10 cellular contexts compared by ENCODE assay signal in the genomic region with DNA sequence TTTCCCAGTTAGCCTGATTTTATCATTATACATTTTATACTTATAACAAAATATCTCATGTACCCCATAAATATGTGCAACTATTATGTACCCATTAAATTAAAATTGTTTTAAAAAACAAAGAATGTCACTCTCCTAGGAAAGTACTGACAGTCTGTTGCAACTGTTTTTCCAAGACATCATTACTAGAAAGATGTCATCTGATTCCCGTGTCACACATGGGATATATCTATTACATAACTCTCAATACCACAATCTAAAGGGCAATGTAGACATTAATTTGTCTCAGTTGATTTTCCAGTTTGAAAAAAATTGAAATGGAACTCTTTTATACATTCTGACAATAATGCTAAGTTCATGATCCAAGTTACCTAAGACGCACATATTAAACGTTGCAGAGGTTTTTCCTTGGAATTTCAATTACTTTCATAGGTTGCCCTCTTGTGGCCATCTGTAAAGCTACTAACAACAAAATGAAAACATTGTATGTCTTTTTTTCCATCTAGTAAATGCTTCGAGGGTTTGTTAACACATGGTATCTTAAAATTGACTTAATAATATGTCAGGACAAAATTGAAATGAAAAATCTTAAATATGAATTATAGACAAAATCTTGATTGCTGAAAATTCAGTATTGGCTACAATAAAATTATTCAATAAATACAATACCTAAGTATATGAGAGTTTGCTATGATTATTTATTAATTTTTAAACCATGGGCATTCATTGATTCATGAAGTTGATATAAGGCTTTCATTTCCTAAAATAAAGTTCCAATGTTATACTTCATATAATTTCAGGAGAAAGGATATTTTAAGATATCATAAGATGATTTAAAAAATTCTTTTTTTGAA.
DNase-seq lines count a peak whose midpoint lies in the region; ATAC-seq, FAIRE-seq and TF ChIP-seq lines count a peak whose summit lies in the region.
"Had no signal": no experiment of that assay in that cellular context is flagged by ENCODE, and none has a peak within 500 bp of the region (broad histone marks: within the 10 kb centered on the region; RNA-seq: fewer than 3 reads in every experiment).

No MANE protein-coding gene starts in this region.

- H3K36me3 ChIP-seq in GM23338 (ENCODE audit: insufficient read depth), result no peaks in the 10 kb centered on the region
- H3K36me3 ChIP-seq in bronchial epithelial cell (ENCODE audit: control insufficient read depth, insufficient read depth, low read length), result no peaks in the 10 kb centered on the region
- no peaks in the 10 kb centered on the region for H3K36me3 ChIP-seq in mesenchymal stem cell (ENCODE audit: control insufficient read depth in 1 of 2, insufficient read depth in 2 of 2, low read depth in 1 of 2, low read length in 2 of 2)
- H3K36me3 ChIP-seq in spleen, result no peaks in the 10 kb centered on the region

- no peak overlapping the region for H3K27ac ChIP-seq in A549
- no peak overlapping the region for H3K27ac ChIP-seq in GM23338 (ENCODE audit: low read depth)
- no peak overlapping the region for H3K27ac ChIP-seq in mesenchymal stem cell (ENCODE audit: low read length, poor library complexity, severe bottlenecking)
- no peak overlapping the region for H3K27ac ChIP-seq in spleen

- intact Hi-C loops in spleen (cut with DNase I; ENCODE audit: low total_unique reads), result no loop called here

- H4K8ac ChIP-seq in mesenchymal stem cell (ENCODE audit: low read length), result no peak overlapping the region

- TF ChIP-seq CTCF in A549 (IDR thresholded peaks at IDR 0.05), result peak; percentile 70
- peak; percentile 67 to 86 for TF ChIP-seq CTCF in GM23338 (conservative IDR thresholded peaks at IDR 0.05; ENCODE audit: low read depth in 2 of 2)
- TF ChIP-seq CTCF in bronchial epithelial cell (IDR thresholded peaks at IDR 0.05; ENCODE audit: insufficient read depth, low read length, severe bottlenecking), result peak; percentile 47
- peak in 4 of 11 experiments; percentile 16 to 24 (median 22) for TF ChIP-seq CTCF in spleen (IDR thresholded peaks at IDR 0.05 in 8 of 11, conservative IDR thresholded peaks at IDR 0.05 in 3 of 11)

- H3K9ac ChIP-seq in mesenchymal stem cell (ENCODE audit: low read length), result peak overlapping the region; percentile 20

- no peak overlapping the region for H2BK120ac ChIP-seq in mesenchymal stem cell (ENCODE audit: low read depth, low read length)

- TF ChIP-seq EP300 in A549 (IDR thresholded peaks at IDR 0.05), result no peak

- CTCF ChIA-PET in A549 (lab: Yijun Ruan, JAX), result interaction anchor here (0.9 to 1.7 kb wide), 3 partner anchors 16 to 176 kb away, joined by 4 to 11 read pairs (median 5); no protein-coding TSS in a partner anchor

- no peaks in the 10 kb centered on the region for H3K27me3 Mint-ChIP-seq in GM23338 (ENCODE audit: insufficient read depth, low read depth, poor library complexity)
- H3K27me3 Mint-ChIP-seq: central memory CD8-positive, alpha-beta T cell; stimulated activated naive CD8-positive, alpha-beta T cell treated with anti-CD3 and anti-CD28 coated beads, Interleukin-15, Interleukin-2, amounts not matched to agents 100 ng/mL and 50 ng/mL, for 24 hours had no signal

- H2AFZ ChIP-seq in GM23338, result no peak overlapping the region
- no peak overlapping the region for H2AFZ ChIP-seq in mesenchymal stem cell (ENCODE audit: low read depth, low read length)

- H3K27me3 ChIP-seq in GM23338 (ENCODE audit: insufficient read depth) (no peaks in the 10 kb centered on the region), bronchial epithelial cell (ENCODE audit: control insufficient read depth, insufficient read depth, low read length) (no peaks in the 10 kb centered on the region), mesenchymal stem cell (ENCODE audit: control insufficient read depth in 1 of 2, insufficient read depth in 1 of 2, low read length in 2 of 2) (no peaks in the 10 kb centered on the region), spleen (replicated peaks in 1 of 7) (no peaks in the 10 kb centered on the region)

- H3K23ac ChIP-seq in mesenchymal stem cell (ENCODE audit: low read length in 2 of 2), result no peak overlapping the region

- H4K20me1 ChIP-seq in GM23338 (replicated peaks; ENCODE audit: insufficient read depth), result no peaks in the 10 kb centered on the region

- no peak overlapping the region for H2AK5ac ChIP-seq in mesenchymal stem cell (ENCODE audit: low read length, severe bottlenecking)

- H3K9me2 ChIP-seq in GM23338 (ENCODE audit: insufficient read depth), result no peaks in the 10 kb centered on the region

- TF ChIP-seq RAD21 in A549 (conservative IDR thresholded peaks at IDR 0.05 in 1 of 2, IDR thresholded peaks at IDR 0.05 in 1 of 2), result peak; percentile 66 to 70

- no peak for TF ChIP-seq POLR2A in A549 (IDR thresholded peaks at IDR 0.05; ENCODE audit: low read length)
- no peak for TF ChIP-seq POLR2A in spleen (IDR thresholded peaks at IDR 0.05)

- no peak overlapping the region for H3K4ac ChIP-seq in mesenchymal stem cell (ENCODE audit: low read depth in 1 of 2, low read length in 2 of 2)

- FAIRE-seq in A549 (lab: Jason Lieb, UNC) (peak; percentile 73), bronchial epithelial cell (lab: Jason Lieb, UNC) (no peak)

- H3K4me3 Mint-ChIP-seq in GM23338, result no peak overlapping the region
- H3K4me3 Mint-ChIP-seq: central memory CD8-positive, alpha-beta T cell; stimulated activated naive CD8-positive, alpha-beta T cell treated with anti-CD3 and anti-CD28 coated beads, Interleukin-15, Interleukin-2, amounts not matched to agents 100 ng/mL and 50 ng/mL, for 24 hours had no signal

- H3K4me1 Mint-ChIP-seq in GM23338, result peaks cover 5% of the 10 kb centered on the region; the same call in 2 of the 3 replicates
- H3K4me1 Mint-ChIP-seq: central memory CD8-positive, alpha-beta T cell had no signal

- no peak overlapping the region for H2BK15ac ChIP-seq in mesenchymal stem cell (ENCODE audit: low read depth, poor library complexity, severe bottlenecking)

- DNase-seq in A549 (ENCODE audit: low read depth in 1 of 2, low spot score in 1 of 2), result peak; percentile 13 to 65
- DNase-seq in GM23338 (ENCODE audit: low spot score), result peak; percentile 75
- DNase-seq in NCI-H460 (ENCODE audit: extremely low read depth, low read depth), result peak; percentile 67
- peak; percentile 54 for DNase-seq in bronchial epithelial cell (ENCODE audit: low read depth)
- peak; percentile 50 for DNase-seq in mesenchymal stem cell
- DNase-seq in spleen, result no peak

- H3K9me3 Mint-ChIP-seq in GM23338, result no peaks in the 10 kb centered on the region
- H3K9me3 Mint-ChIP-seq: central memory CD8-positive, alpha-beta T cell; stimulated activated naive CD8-positive, alpha-beta T cell treated with anti-CD3 and anti-CD28 coated beads, Interleukin-15, Interleukin-2, amounts not matched to agents 100 ng/mL and 50 ng/mL, for 24 hours had no signal

- no peak overlapping the region for H2BK5ac ChIP-seq in mesenchymal stem cell (ENCODE audit: low read depth, low read length, poor library complexity, severe bottlenecking)

- no peak overlapping the region for H3K18ac ChIP-seq in mesenchymal stem cell (ENCODE audit: low read depth in 1 of 2, low read length in 2 of 2)

- no peaks in the 10 kb centered on the region for H3K79me2 ChIP-seq in GM23338 (replicated peaks; ENCODE audit: insufficient read depth)

- H3K4me1 ChIP-seq in A549 (no peaks in the 10 kb centered on the region), GM23338 (ENCODE audit: insufficient read depth) (no peaks in the 10 kb centered on the region), mesenchymal stem cell (ENCODE audit: control insufficient read depth, insufficient read depth, low read depth, low read length) (no peaks in the 10 kb centered on the region), spleen (no peaks in the 10 kb centered on the region)

- no peak overlapping the region for H3K4me2 ChIP-seq in A549
- H3K4me2 ChIP-seq in GM23338, result no peak overlapping the region
- H3K4me2 ChIP-seq in mesenchymal stem cell (ENCODE audit: low read length, poor library complexity, severe bottlenecking), result no peak overlapping the region

- no peak overlapping the region for H4K91ac ChIP-seq in mesenchymal stem cell (ENCODE audit: low read length)

- no peak overlapping the region for H3K14ac ChIP-seq in mesenchymal stem cell (ENCODE audit: low read length in 2 of 2)

- no peak overlapping the region for H2BK12ac ChIP-seq in mesenchymal stem cell (ENCODE audit: low read length in 2 of 2)

- H3K79me1 ChIP-seq in mesenchymal stem cell (replicated peaks; ENCODE audit: low read length, poor library complexity, severe bottlenecking), result no peaks in the 10 kb centered on the region

- no peak overlapping the region for H3K27ac Mint-ChIP-seq in GM23338
- H3K27ac Mint-ChIP-seq: stimulated activated naive CD8-positive, alpha-beta T cell treated with anti-CD3 and anti-CD28 coated beads, Interleukin-15, Interleukin-2, amounts not matched to agents 100 ng/mL and 50 ng/mL, for 24 hours had no signal

- H3K36me3 Mint-ChIP-seq in GM23338 (ENCODE audit: low read depth), result no peaks in the 10 kb centered on the region

- 19% methylated on average over 4 of the region's 4 CpGs for WGBS in A549 (ENCODE audit: missing lambda C conversion rate)
- 42% methylated on average over 3 of the region's 4 CpGs for WGBS in mesenchymal stem cell
- WGBS in spleen, 5 donors, result 19 to 23% (median 22%) methylated on average over 4 of the region's 4 CpGs

- POLR2A ChIA-PET in A549 (lab: Yijun Ruan, JAX), result no interaction called here

- H3F3A ChIP-seq in GM23338 (replicated peaks; ENCODE audit: low read depth), result no peaks in the 10 kb centered on the region

- H3K4me3 ChIP-seq in A549, result no peak overlapping the region
- H3K4me3 ChIP-seq in GM23338, result no peak overlapping the region
- no peak overlapping the region for H3K4me3 ChIP-seq in bronchial epithelial cell (ENCODE audit: low read depth, low read length)
- H3K4me3 ChIP-seq in mesenchymal stem cell (ENCODE audit: insufficient read depth in 1 of 2, low read depth in 1 of 2, low read length in 2 of 2), result no peak overlapping the region
- H3K4me3 ChIP-seq in spleen, result no peak overlapping the region

- ATAC-seq in A549, result peak in 1 of 2 experiments; percentile 73; a peak in 3 of 6 replicates
- no peak for ATAC-seq in GM23338
- ATAC-seq in HG02678 (IDR thresholded peaks at IDR 0.05; ENCODE audit: unreplicated experiment), result no peak
- ATAC-seq in HG03432 (IDR thresholded peaks at IDR 0.05; ENCODE audit: unreplicated experiment), result no peak

- no peaks in the 10 kb centered on the region for H3K9me3 ChIP-seq in A549
- no peaks in the 10 kb centered on the region for H3K9me3 ChIP-seq in mesenchymal stem cell (ENCODE audit: control insufficient read depth, low read length)
- H3K9me3 ChIP-seq in spleen, result no peaks in the 10 kb centered on the region

TF ChIP-seq in A549, 52 proteins besides CTCF, POLR2A, EP300 and RAD21:
- TF ChIP-seq BHLHE40 (IDR thresholded peaks at IDR 0.05; ENCODE audit: low read depth, low read length), result no peak
- no peak for TF ChIP-seq FOSL2 (IDR thresholded peaks at IDR 0.05)
- TF ChIP-seq FOSL2 (CRISPR knock-in tag; IDR thresholded peaks at IDR 0.05), result no peak
- TF ChIP-seq SMC3 (IDR thresholded peaks at IDR 0.05), result peak; percentile 56

TF ChIP-seq in GM23338, 12 proteins besides CTCF, POLR2A, EP300 and RAD21 (continues in another document):
- TF ChIP-seq EZH2 (IDR thresholded peaks at IDR 0.05; ENCODE audit: low read depth, unreplicated experiment) (no peak), NANOG (IDR thresholded peaks at IDR 0.05; ENCODE audit: borderline replicate concordance) (no peak), STAT1 (IDR thresholded peaks at IDR 0.05; ENCODE audit: unreplicated experiment) (no peak)
